In genomic region chr19:46788101-46788967, GRCh38 we compare ENCODE assay signal across 8 cellular contexts. TPM values are rescaled to one million over a fixed set of nuclear protein-coding genes. Genes with fewer than 3 reads are reported as not detected.
DNase-seq lines count a peak whose midpoint lies in the region; ATAC-seq and TF ChIP-seq lines count a peak whose summit lies in the region.

Gene SLC1A5, minus strand, starts transcription at chr19:46788594. Its CDS starts 629 bp downstream, at chr19:46787965.

- peaks cover 8% of the 10 kb centered on the region for H3K4me1 Mint-ChIP-seq in glutamatergic neuron (ENCODE audit: low read depth, unreplicated experiment)
- peaks cover 45% of the 10 kb centered on the region for H3K4me1 Mint-ChIP-seq in osteocyte (ENCODE audit: unreplicated experiment)

- peak within 1 kb of the TSS; percentile 52 for H3K27ac Mint-ChIP-seq in glutamatergic neuron (ENCODE audit: unreplicated experiment)
- H3K27ac Mint-ChIP-seq in osteocyte (ENCODE audit: unreplicated experiment): peak within 1 kb of the TSS; percentile 99

- ATAC-seq in HG02588 (IDR thresholded peaks at IDR 0.05; ENCODE audit: unreplicated experiment): peak; percentile 65
- ATAC-seq in thoracic aorta (ENCODE audit: insufficient number of reproducible peaks, low FRiP score, low read depth): peak; percentile 74

- H3K4me3 ChIP-seq in thoracic aorta: peak within 1 kb of the TSS; percentile 92

- H3K27me3 ChIP-seq in thoracic aorta (replicated peaks; ENCODE audit: insufficient read depth): no peaks in the 10 kb centered on the region

- peaks cover 3% of the 10 kb centered on the region for H3K27me3 Mint-ChIP-seq in glutamatergic neuron (ENCODE audit: unreplicated experiment)
- no peaks in the 10 kb centered on the region for H3K27me3 Mint-ChIP-seq in osteocyte (ENCODE audit: unreplicated experiment)

- H3K4me3 Mint-ChIP-seq in glutamatergic neuron (ENCODE audit: unreplicated experiment) (peak within 1 kb of the TSS; percentile 91), osteocyte (ENCODE audit: unreplicated experiment) (peak within 1 kb of the TSS; percentile 95)

- no peaks in the 10 kb centered on the region for H3K36me3 ChIP-seq in thoracic aorta

- DNase-seq in GM04504 (ENCODE audit: low read depth) (peak; percentile 95), NCI-H1105 treated with DMSO at 0.1 percent for 48 hours (lab: John Stamatoyannopoulos, UW) (peak; percentile 83), SKM-1 (lab: John Stamatoyannopoulos, UW; ENCODE audit: unreplicated experiment) (peak; percentile 85), glutamatergic neuron (peak; percentile 97), osteocyte (ENCODE audit: extremely low spot score, unreplicated experiment) (peak; percentile 99), thoracic aorta (ENCODE audit: low spot score) (peak; percentile 89)
- peak; percentile 99 for DNase-seq in activated naive CD4-positive, alpha-beta T cell treated with anti-CD3 and anti-CD28 coated beads, Interleukin-2, amount 50 U/mL, for 16 hours

- H3K36me3 Mint-ChIP-seq in glutamatergic neuron (ENCODE audit: unreplicated experiment) (no peaks in the 10 kb centered on the region), osteocyte (ENCODE audit: unreplicated experiment) (peaks cover 16% of the 10 kb centered on the region)

- H3K27ac ChIP-seq in thoracic aorta: peak within 1 kb of the TSS; percentile 79 to 86

- no peak for TF ChIP-seq CTCF in glutamatergic neuron (IDR thresholded peaks at IDR 0.05; ENCODE audit: partially characterized antibody, unreplicated experiment)
- no peak for TF ChIP-seq CTCF in osteocyte (IDR thresholded peaks at IDR 0.05)
- no peak for TF ChIP-seq CTCF in thoracic aorta (IDR thresholded peaks at IDR 0.05)

- H3K4me1 ChIP-seq in thoracic aorta (ENCODE audit: control insufficient read depth in 1 of 2, low read depth in 2 of 2): peaks cover 5 to 42% of the 10 kb centered on the region in 2 donors

- H3K9me3 Mint-ChIP-seq in glutamatergic neuron (ENCODE audit: unreplicated experiment) (peaks cover 5% of the 10 kb centered on the region), osteocyte (ENCODE audit: unreplicated experiment) (no peaks in the 10 kb centered on the region)

- H3K9me3 ChIP-seq in thoracic aorta: no peaks in the 10 kb centered on the region

RNA-seq across cellular contexts. Expression of gene SLC1A5, which starts in this region (rescaled TPM):
- total RNA-seq in glutamatergic neuron (ENCODE audit: unreplicated experiment) (35.4 TPM), osteocyte (313 and 354 TPM in 2 replicates), thoracic aorta (10 to 100 TPM; 48.7 to 66.2 TPM)

Comparison
In these comparisons a context has a peak if more than half of its experiments do, and no peak if none do; other contexts are left out.
1. Peak in every context shown above with its lines: DNase-seq, ATAC-seq, H3K4me3 ChIP-seq and H3K27ac ChIP-seq.